2 cellular contexts compared by ENCODE assay signal in genomic region chr21:32561476-32561875, GRCh38. TPM values are rescaled to one million over a fixed set of nuclear protein-coding genes. Genes with fewer than 3 reads are reported as not detected.
"Had no signal": no experiment of that assay in that cellular context is flagged by ENCODE, and none has a peak within 500 bp of the region (broad histone marks: within the 10 kb centered on the region; RNA-seq: fewer than 3 reads in every experiment).

No MANE protein-coding gene starts in this region.

RNA-seq across cellular contexts. Expression of gene TCP10L, which starts 23.8 kb away (rescaled TPM):
- total RNA-seq: left colon, mononuclear cell had no signal
